ENCODE assay signal across 16 cellular contexts in the genomic region with DNA sequence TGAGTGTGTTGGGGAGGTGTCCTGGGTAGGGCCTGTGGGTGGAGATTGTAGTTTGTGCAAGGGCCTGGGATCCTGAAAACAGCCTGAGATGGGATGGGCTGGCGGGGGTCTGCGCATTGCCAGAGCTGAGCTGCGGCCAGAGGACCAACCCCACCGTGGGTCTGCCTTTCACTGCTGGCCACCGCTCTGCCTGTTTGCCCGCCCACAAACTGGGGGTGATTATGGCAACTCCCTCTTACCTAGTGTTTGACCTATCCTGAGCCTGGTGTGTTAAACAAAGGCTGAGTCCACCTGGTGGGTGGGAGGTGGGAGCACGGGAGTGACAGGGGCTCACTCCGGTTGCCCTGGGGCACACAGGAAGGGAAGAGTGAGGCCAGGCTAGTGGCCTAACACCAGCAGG. TPM values are rescaled to one million over a fixed set of nuclear protein-coding genes. Genes with fewer than 3 reads are reported as not detected.
DNase-seq lines count a peak whose midpoint lies in the region; ATAC-seq and TF ChIP-seq lines count a peak whose summit lies in the region.
"Had no signal": no experiment of that assay in that cellular context is flagged by ENCODE, and none has a peak within 500 bp of the region (broad histone marks: within the 10 kb centered on the region; RNA-seq: fewer than 3 reads in every experiment).

No MANE protein-coding gene starts in this region.

- no peaks in the 10 kb centered on the region for H3K27me3 ChIP-seq in upper lobe of right lung

- DNase-seq in activated naive CD8-positive, alpha-beta T cell treated with anti-CD3 and anti-CD28 coated beads, Interleukin-2, amount 10 ng/mL, durations not matched to agents 7 days and 5 days: peak; percentile 20
- no peak for DNase-seq in activated naive CD8-positive, alpha-beta T cell treated with anti-CD3 and anti-CD28 coated beads for 36 hours
- peak; percentile 40 for DNase-seq in WTC11 (ENCODE audit: low spot score)
- peak; percentile 67 for DNase-seq in mesenteric fat pad (ENCODE audit: low spot score)
- peak; percentile 46 for DNase-seq in upper lobe of right lung
- no peak for DNase-seq in NCI-H1105 (lab: John Stamatoyannopoulos, UW)
- DNase-seq in NCI-H2196 (lab: John Stamatoyannopoulos, UW; ENCODE audit: unreplicated experiment): no peak
- DNase-seq: ACHN, activated B cell treated with CpG ODN at 0.5 μM for 24 hours, COR-L47, GDM1, MV-4-11, NCI-H2227 treated with DMSO at 0.1 percent for 48 hours, OCI-M1 had no signal

- H3K4me3 Mint-ChIP-seq in activated naive CD8-positive, alpha-beta T cell treated with anti-CD3 and anti-CD28 coated beads, Interleukin-2, amount 10 ng/mL, durations not matched to agents 7 days and 5 days: no peak overlapping the region
- no peak overlapping the region for H3K4me3 Mint-ChIP-seq in activated naive CD8-positive, alpha-beta T cell treated with anti-CD3 and anti-CD28 coated beads for 36 hours
- H3K4me3 Mint-ChIP-seq in WTC11: no peak overlapping the region
- H3K4me3 Mint-ChIP-seq: activated B cell treated with CpG ODN at 0.5 μM for 24 hours; stimulated activated memory B cell treated with anti-CD40 and anti-IgM and Interleukin-4, amounts not matched to agents 10 μg/mL and 1 μg/mL and 100 μg/mL, for 72 hours had no signal

- H3K9me3 Mint-ChIP-seq in activated naive CD8-positive, alpha-beta T cell treated with anti-CD3 and anti-CD28 coated beads, Interleukin-2, amount 10 ng/mL, durations not matched to agents 7 days and 5 days: no peaks in the 10 kb centered on the region
- H3K9me3 Mint-ChIP-seq in activated naive CD8-positive, alpha-beta T cell treated with anti-CD3 and anti-CD28 coated beads for 36 hours: no peaks in the 10 kb centered on the region
- H3K9me3 Mint-ChIP-seq in WTC11: no peaks in the 10 kb centered on the region
- H3K9me3 Mint-ChIP-seq: activated B cell treated with CpG ODN at 0.5 μM for 24 hours had no signal

- POLR2A ChIA-PET in activated naive CD8-positive, alpha-beta T cell treated with anti-CD3 and anti-CD28 coated beads, Interleukin-2, amount 10 ng/mL, durations not matched to agents 7 days and 5 days (lab: Charles Lee): interaction anchor here (1.3 kb wide), 1 partner anchor 11 kb away, joined by 4 read pairs; no protein-coding TSS in a partner anchor
- POLR2A ChIA-PET in WTC11 (lab: Charles Lee): no interaction called here

- H3K27ac Mint-ChIP-seq in activated naive CD8-positive, alpha-beta T cell treated with anti-CD3 and anti-CD28 coated beads, Interleukin-2, amount 10 ng/mL, durations not matched to agents 7 days and 5 days: no peak overlapping the region
- no peak overlapping the region for H3K27ac Mint-ChIP-seq in activated naive CD8-positive, alpha-beta T cell treated with anti-CD3 and anti-CD28 coated beads for 36 hours
- H3K27ac Mint-ChIP-seq in WTC11: no peak overlapping the region
- H3K27ac Mint-ChIP-seq: activated B cell treated with CpG ODN at 0.5 μM for 24 hours; stimulated activated memory B cell treated with anti-CD40 and anti-IgM and Interleukin-4, amounts not matched to agents 10 μg/mL and 1 μg/mL and 100 μg/mL, for 72 hours had no signal

- H3K9me3 ChIP-seq in upper lobe of right lung: no peaks in the 10 kb centered on the region

- peaks cover 7% of the 10 kb centered on the region for H3K36me3 ChIP-seq in upper lobe of right lung

- H3K27ac ChIP-seq in upper lobe of right lung: no peak overlapping the region

- H3K36me3 Mint-ChIP-seq in activated naive CD8-positive, alpha-beta T cell treated with anti-CD3 and anti-CD28 coated beads, Interleukin-2, amount 10 ng/mL, durations not matched to agents 7 days and 5 days: no peaks in the 10 kb centered on the region
- H3K36me3 Mint-ChIP-seq in activated naive CD8-positive, alpha-beta T cell treated with anti-CD3 and anti-CD28 coated beads for 36 hours: no peaks in the 10 kb centered on the region
- no peaks in the 10 kb centered on the region for H3K36me3 Mint-ChIP-seq in WTC11

- CTCF ChIA-PET in WTC11 (lab: Charles Lee): interaction anchor here (0.7 to 8.5 kb wide), 6 partner anchors 8 to 149 kb away, joined by 3 to 127 read pairs (median 8); no protein-coding TSS in a partner anchor

- peaks cover 5% of the 10 kb centered on the region for H3K27me3 Mint-ChIP-seq in activated naive CD8-positive, alpha-beta T cell treated with anti-CD3 and anti-CD28 coated beads, Interleukin-2, amount 10 ng/mL, durations not matched to agents 7 days and 5 days
- no peaks in the 10 kb centered on the region for H3K27me3 Mint-ChIP-seq in activated naive CD8-positive, alpha-beta T cell treated with anti-CD3 and anti-CD28 coated beads for 36 hours
- no peaks in the 10 kb centered on the region for H3K27me3 Mint-ChIP-seq in WTC11 (ENCODE audit: low read depth)
- H3K27me3 Mint-ChIP-seq: activated B cell treated with CpG ODN at 0.5 μM for 24 hours; stimulated activated memory B cell treated with anti-CD40 and anti-IgM and Interleukin-4, amounts not matched to agents 10 μg/mL and 1 μg/mL and 100 μg/mL, for 72 hours had no signal

- intact Hi-C loops in upper lobe of right lung (cut with DNase I): loop anchor here (10.0 kb wide), 1 partner anchor 142 kb away; a partner anchor contains a TSS

- no peak for ATAC-seq in activated naive CD8-positive, alpha-beta T cell treated with anti-CD3 and anti-CD28 coated beads, Interleukin-2, amount 10 ng/mL, durations not matched to agents 7 days and 5 days (ENCODE audit: low read depth)
- ATAC-seq in WTC11 (peak; percentile 78), upper lobe of right lung (no peak), GM18873 (IDR thresholded peaks at IDR 0.05; ENCODE audit: low FRiP score, unreplicated experiment) (no peak)
- ATAC-seq: stimulated activated memory B cell treated with anti-CD40 and anti-IgM and Interleukin-4, amounts not matched to agents 10 μg/mL and 1 μg/mL and 100 μg/mL, for 72 hours had no signal

- no peak for TF ChIP-seq CTCF in WTC11 (IDR thresholded peaks at IDR 0.05)
- no peak for TF ChIP-seq CTCF in upper lobe of right lung (IDR thresholded peaks at IDR 0.05)

- peaks cover 7% of the 10 kb centered on the region for H3K4me1 Mint-ChIP-seq in activated naive CD8-positive, alpha-beta T cell treated with anti-CD3 and anti-CD28 coated beads, Interleukin-2, amount 10 ng/mL, durations not matched to agents 7 days and 5 days
- peaks cover 5% of the 10 kb centered on the region for H3K4me1 Mint-ChIP-seq in activated naive CD8-positive, alpha-beta T cell treated with anti-CD3 and anti-CD28 coated beads for 36 hours
- peaks cover 9% of the 10 kb centered on the region for H3K4me1 Mint-ChIP-seq in WTC11

- no peaks in the 10 kb centered on the region for H3K4me1 ChIP-seq in upper lobe of right lung

- no peak overlapping the region for H3K4me3 ChIP-seq in upper lobe of right lung

TF ChIP-seq in WTC11, 78 proteins besides CTCF, POLR2A, EP300 and RAD21 (continues in another document):
- TF ChIP-seq, protein P1, sequence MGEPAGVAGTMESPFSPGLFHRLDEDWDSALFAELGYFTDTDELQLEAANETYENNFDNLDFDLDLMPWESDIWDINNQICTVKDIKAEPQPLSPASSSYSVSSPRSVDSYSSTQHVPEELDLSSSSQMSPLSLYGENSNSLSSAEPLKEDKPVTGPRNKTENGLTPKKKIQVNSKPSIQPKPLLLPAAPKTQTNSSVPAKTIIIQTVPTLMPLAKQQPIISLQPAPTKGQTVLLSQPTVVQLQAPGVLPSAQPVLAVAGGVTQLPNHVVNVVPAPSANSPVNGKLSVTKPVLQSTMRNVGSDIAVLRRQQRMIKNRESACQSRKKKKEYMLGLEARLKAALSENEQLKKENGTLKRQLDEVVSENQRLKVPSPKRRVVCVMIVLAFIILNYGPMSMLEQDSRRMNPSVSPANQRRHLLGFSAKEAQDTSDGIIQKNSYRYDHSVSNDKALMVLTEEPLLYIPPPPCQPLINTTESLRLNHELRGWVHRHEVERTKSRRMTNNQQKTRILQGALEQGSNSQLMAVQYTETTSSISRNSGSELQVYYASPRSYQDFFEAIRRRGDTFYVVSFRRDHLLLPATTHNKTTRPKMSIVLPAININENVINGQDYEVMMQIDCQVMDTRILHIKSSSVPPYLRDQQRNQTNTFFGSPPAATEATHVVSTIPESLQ (CRISPR knock-in tag; IDR thresholded peaks at IDR 0.05): no peak
- TF ChIP-seq ZBTB21 (CRISPR knock-in tag; IDR thresholded peaks at IDR 0.05; ENCODE audit: borderline replicate concordance): no peak
- TF ChIP-seq, protein P2, sequence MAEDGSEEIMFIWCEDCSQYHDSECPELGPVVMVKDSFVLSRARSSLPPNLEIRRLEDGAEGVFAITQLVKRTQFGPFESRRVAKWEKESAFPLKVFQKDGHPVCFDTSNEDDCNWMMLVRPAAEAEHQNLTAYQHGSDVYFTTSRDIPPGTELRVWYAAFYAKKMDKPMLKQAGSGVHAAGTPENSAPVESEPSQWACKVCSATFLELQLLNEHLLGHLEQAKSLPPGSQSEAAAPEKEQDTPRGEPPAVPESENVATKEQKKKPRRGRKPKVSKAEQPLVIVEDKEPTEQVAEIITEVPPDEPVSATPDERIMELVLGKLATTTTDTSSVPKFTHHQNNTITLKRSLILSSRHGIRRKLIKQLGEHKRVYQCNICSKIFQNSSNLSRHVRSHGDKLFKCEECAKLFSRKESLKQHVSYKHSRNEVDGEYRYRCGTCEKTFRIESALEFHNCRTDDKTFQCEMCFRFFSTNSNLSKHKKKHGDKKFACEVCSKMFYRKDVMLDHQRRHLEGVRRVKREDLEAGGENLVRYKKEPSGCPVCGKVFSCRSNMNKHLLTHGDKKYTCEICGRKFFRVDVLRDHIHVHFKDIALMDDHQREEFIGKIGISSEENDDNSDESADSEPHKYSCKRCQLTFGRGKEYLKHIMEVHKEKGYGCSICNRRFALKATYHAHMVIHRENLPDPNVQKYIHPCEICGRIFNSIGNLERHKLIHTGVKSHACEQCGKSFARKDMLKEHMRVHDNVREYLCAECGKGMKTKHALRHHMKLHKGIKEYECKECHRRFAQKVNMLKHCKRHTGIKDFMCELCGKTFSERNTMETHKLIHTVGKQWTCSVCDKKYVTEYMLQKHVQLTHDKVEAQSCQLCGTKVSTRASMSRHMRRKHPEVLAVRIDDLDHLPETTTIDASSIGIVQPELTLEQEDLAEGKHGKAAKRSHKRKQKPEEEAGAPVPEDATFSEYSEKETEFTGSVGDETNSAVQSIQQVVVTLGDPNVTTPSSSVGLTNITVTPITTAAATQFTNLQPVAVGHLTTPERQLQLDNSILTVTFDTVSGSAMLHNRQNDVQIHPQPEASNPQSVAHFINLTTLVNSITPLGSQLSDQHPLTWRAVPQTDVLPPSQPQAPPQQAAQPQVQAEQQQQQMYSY (CRISPR knock-in tag; IDR thresholded peaks at IDR 0.05): no peak

RNA-seq across cellular contexts. Expression of a gene that starts 9.8 kb away (rescaled TPM):
- total RNA-seq in activated naive CD8-positive, alpha-beta T cell treated with anti-CD3 and anti-CD28 coated beads, Interleukin-2, amount 10 ng/mL, durations not matched to agents 7 days and 5 days: 10 to 100 TPM; 63.4 to 65.5 TPM
- 1 to 10 TPM; 6.8 to 8.0 TPM for total RNA-seq in activated naive CD8-positive, alpha-beta T cell treated with anti-CD3 and anti-CD28 coated beads for 36 hours
- total RNA-seq in WTC11 (2021) (9.3 to 12.5 TPM (median 9.9 TPM) in 3 replicates), mesenteric fat pad (34.8 TPM), upper lobe of right lung (47.5 TPM)

RNA-seq across cellular contexts. Expression of a gene that starts 53.6 kb away (rescaled TPM):
- 1 to 10 TPM; 2.2 TPM for total RNA-seq in activated naive CD8-positive, alpha-beta T cell treated with anti-CD3 and anti-CD28 coated beads, Interleukin-2, amount 10 ng/mL, durations not matched to agents 7 days and 5 days
- 1 to 10 TPM; 1.3 to 1.7 TPM for total RNA-seq in activated naive CD8-positive, alpha-beta T cell treated with anti-CD3 and anti-CD28 coated beads for 36 hours
- 33.6 to 38.8 TPM (median 37.8 TPM) in 3 replicates for total RNA-seq in WTC11 (2021)
- 2.5 TPM for total RNA-seq in mesenteric fat pad
- total RNA-seq in upper lobe of right lung: 3.7 TPM

Comparison
In these comparisons a context has a peak if more than half of its experiments do, and no peak if none do; other contexts are left out.
1. DNase-seq: peak in activated naive CD8-positive, alpha-beta T cell treated with anti-CD3 and anti-CD28 coated beads, Interleukin-2, amount 10 ng/mL, durations not matched to agents 7 days and 5 days (single experiment), WTC11 (single experiment), mesenteric fat pad (single experiment) and upper lobe of right lung (single experiment); none in activated naive CD8-positive, alpha-beta T cell treated with anti-CD3 and anti-CD28 coated beads for 36 hours (single experiment), NCI-H1105 (single experiment) and NCI-H2196 (single experiment).